In the genomic region with DNA sequence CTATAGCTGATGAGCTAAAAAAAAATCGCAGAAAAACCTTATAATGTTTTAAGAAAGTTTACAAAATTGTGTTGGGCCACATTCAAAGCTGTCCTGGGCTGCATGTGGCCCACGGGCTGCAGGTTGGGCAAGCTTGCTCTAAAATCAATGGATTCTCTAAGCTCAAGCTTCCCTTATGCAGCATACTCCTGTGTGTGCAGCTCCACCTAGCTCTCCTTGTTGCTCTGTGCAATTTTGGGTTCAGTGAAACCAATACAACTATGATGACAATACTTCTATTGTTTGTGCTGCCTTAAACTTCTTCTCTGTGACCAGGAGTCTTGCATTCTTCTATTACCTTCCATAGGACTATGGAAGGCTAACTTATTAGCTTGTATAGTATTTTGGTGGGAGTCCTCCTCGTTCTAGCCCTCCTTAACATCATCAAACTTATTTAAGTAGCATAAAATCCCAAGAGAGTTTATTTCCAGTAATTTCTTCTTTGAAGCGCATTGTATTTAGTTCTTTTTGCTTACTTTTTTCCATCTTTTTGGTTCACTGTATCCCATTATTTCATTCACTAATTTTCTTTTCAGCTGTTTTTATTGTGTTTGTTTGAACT, we compare ENCODE assay signal across 8 cellular contexts.
DNase-seq lines count a peak whose midpoint lies in the region; ATAC-seq and TF ChIP-seq lines count a peak whose summit lies in the region.

No MANE protein-coding gene starts in this region.

- no peak overlapping the region for H3K27ac ChIP-seq in OCI-LY3 (ENCODE audit: low read length)
- H3K27ac ChIP-seq in effector memory CD4-positive, alpha-beta T cell (ENCODE audit: insufficient read depth, low read length, poor library complexity, severe bottlenecking), result no peak overlapping the region

- H3K27ac Mint-ChIP-seq in mesothelial cell of epicardium, result no peak overlapping the region

- H3K4me2 ChIP-seq in OCI-LY3 (ENCODE audit: low read length), result no peak overlapping the region

- DNase-seq in ACHN (peak; percentile 66), fibroblast of pulmonary artery (ENCODE audit: low read depth) (peak; percentile 68), mesothelial cell of epicardium (ENCODE audit: low spot score in 2 of 2, unreplicated experiment in 2 of 2) (no peak)
- DNase-seq in effector memory CD4-positive, alpha-beta T cell, result no peak
- no peak for DNase-seq in stimulated activated CD4-positive, alpha-beta T cell treated with anti-CD3 and anti-CD28 coated beads, Interleukin-4, amount 100 ng/mL, for 4 hours

- H3K79me2 ChIP-seq in OCI-LY3 (ENCODE audit: low read length), result no peaks in the 10 kb centered on the region

- peaks cover 2% of the 10 kb centered on the region for H3K36me3 Mint-ChIP-seq in mesothelial cell of epicardium

- H3K9ac ChIP-seq in OCI-LY3 (ENCODE audit: low read length), result no peak overlapping the region

- H3K4me3 Mint-ChIP-seq in mesothelial cell of epicardium, result no peak overlapping the region

- no peaks in the 10 kb centered on the region for H3K27me3 Mint-ChIP-seq in mesothelial cell of epicardium (ENCODE audit: low read depth)

- H3K9me3 ChIP-seq in OCI-LY3 (ENCODE audit: insufficient read depth, low read length), result no peaks in the 10 kb centered on the region
- H3K9me3 ChIP-seq in effector memory CD4-positive, alpha-beta T cell (ENCODE audit: control insufficient read depth, low read length), result no peaks in the 10 kb centered on the region

- peak; percentile 54 for ATAC-seq in HG02981 (IDR thresholded peaks at IDR 0.05; ENCODE audit: unreplicated experiment)

- no peaks in the 10 kb centered on the region for H3K4me1 ChIP-seq in OCI-LY3 (ENCODE audit: low read length)
- no peaks in the 10 kb centered on the region for H3K4me1 ChIP-seq in effector memory CD4-positive, alpha-beta T cell (ENCODE audit: control insufficient read depth, insufficient read depth, low read length, poor library complexity, severe bottlenecking)

- no peaks in the 10 kb centered on the region for H3K27me3 ChIP-seq in OCI-LY3 (ENCODE audit: low read depth, low read length)
- no peaks in the 10 kb centered on the region for H3K27me3 ChIP-seq in effector memory CD4-positive, alpha-beta T cell (replicated peaks; ENCODE audit: control insufficient read depth, insufficient read depth, low read length, poor library complexity, severe bottlenecking)

- in situ Hi-C loops in ACHN (cut with HindIII; ENCODE audit: low pct_ligation_motif_present, low pct_unique_long_range_greater_than_20kb, low sequenced_read_pairs), result no loop called here

- no peak overlapping the region for H3K4me3 ChIP-seq in GM12875 (ENCODE audit: low read depth, low read length)
- no peak overlapping the region for H3K4me3 ChIP-seq in OCI-LY3 (ENCODE audit: low read length)
- no peak overlapping the region for H3K4me3 ChIP-seq in fibroblast of pulmonary artery (replicated peaks; ENCODE audit: low read depth, low read length)
- H3K4me3 ChIP-seq in effector memory CD4-positive, alpha-beta T cell (ENCODE audit: insufficient read depth, low read depth, low read length, poor library complexity, severe bottlenecking), result no peak overlapping the region

- TF ChIP-seq CTCF in GM12875 (IDR thresholded peaks at IDR 0.05; ENCODE audit: borderline replicate concordance, insufficient read depth, low read depth, low read length) (peak; percentile 41), OCI-LY3 (IDR thresholded peaks at IDR 0.05; ENCODE audit: low read depth, low read length) (peak; percentile 76), fibroblast of pulmonary artery (IDR thresholded peaks at IDR 0.05; ENCODE audit: low read length, missing control alignments) (peak; percentile 65), mesothelial cell of epicardium (IDR thresholded peaks at IDR 0.05; ENCODE audit: unreplicated experiment) (no peak)

- H3K9me3 Mint-ChIP-seq in mesothelial cell of epicardium, result peaks cover 12% of the 10 kb centered on the region

- H4K20me1 ChIP-seq in OCI-LY3 (ENCODE audit: insufficient read depth, low read length), result no peaks in the 10 kb centered on the region

- H3K4me1 Mint-ChIP-seq in mesothelial cell of epicardium, result no peaks in the 10 kb centered on the region

- H3K36me3 ChIP-seq in OCI-LY3 (replicated peaks; ENCODE audit: low read depth, low read length), result no peaks in the 10 kb centered on the region
- H3K36me3 ChIP-seq in effector memory CD4-positive, alpha-beta T cell (ENCODE audit: control insufficient read depth, insufficient read depth, low read length), result no peaks in the 10 kb centered on the region

- H2AFZ ChIP-seq in OCI-LY3 (ENCODE audit: low read depth, low read length), result no peak overlapping the region

Comparison
In these comparisons a context has a peak if more than half of its experiments do, and no peak if none do; other contexts are left out.
1. DNase-seq: peak in ACHN (single experiment) and fibroblast of pulmonary artery (single experiment); none in mesothelial cell of epicardium (0 of 2), effector memory CD4-positive, alpha-beta T cell (0 of 3) and stimulated activated CD4-positive, alpha-beta T cell treated with anti-CD3 and anti-CD28 coated beads, Interleukin-4, amount 100 ng/mL, for 4 hours (0 of 2).